ENCODE assay signal across 12 cellular contexts in the genomic region with DNA sequence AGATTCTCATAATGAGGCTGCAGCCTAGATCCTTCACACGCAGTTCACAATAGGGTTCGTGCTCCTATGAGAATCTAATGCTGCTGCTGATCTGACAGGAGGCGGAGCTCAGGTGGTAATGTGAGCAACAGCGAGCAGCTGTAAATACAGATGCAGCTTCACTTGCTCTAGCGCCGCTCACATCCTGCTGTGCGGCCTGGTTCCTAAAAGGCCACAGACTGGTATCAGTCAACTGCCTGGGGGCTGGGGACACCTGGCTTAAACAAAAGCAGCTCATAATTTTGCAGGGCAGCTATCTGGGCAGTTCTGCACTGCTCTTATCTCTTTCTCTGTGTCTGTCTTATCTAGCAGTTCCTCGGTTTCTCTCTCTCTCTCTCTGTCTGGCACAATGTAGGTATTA. TPM values are rescaled to one million over a fixed set of nuclear protein-coding genes. Genes with fewer than 3 reads are reported as not detected.
A peak's percentile ranks its signal among the peaks of the same experiment; 100 is the strongest.
DNase-seq lines count a peak whose midpoint lies in the region; ATAC-seq and TF ChIP-seq lines count a peak whose summit lies in the region.
"Had no signal": no experiment of that assay in that cellular context is flagged by ENCODE, and none has a peak within 500 bp of the region (broad histone marks: within the 10 kb centered on the region; RNA-seq: fewer than 3 reads in every experiment).

No MANE protein-coding gene starts in this region.

- no peaks in the 10 kb centered on the region for H3K27me3 ChIP-seq in CD4-positive, alpha-beta memory T cell (ENCODE audit: insufficient read depth, low read length)
- H3K27me3 ChIP-seq: colonic mucosa had no signal

- intact Hi-C loops in CD4-positive, alpha-beta memory T cell (cut with micrococcal nuclease), result no loop called here

- CTCF ChIA-PET in CD4-positive, alpha-beta memory T cell (lab: Charles Lee; ENCODE audit: partially characterized antibody), result interaction anchor here (0.9 to 2.0 kb wide), 10 partner anchors 9 to 88 kb away, joined by 3 to 10 read pairs (median 4); no protein-coding TSS in a partner anchor
- CTCF ChIA-PET in activated CD4-positive, alpha-beta memory T cell treated with anti-CD3 and anti-CD28 coated beads, Interleukin-2, amount 10 ng/mL, durations not matched to agents 7 days and 5 days (lab: Charles Lee), result interaction anchor here (1.0 to 1.6 kb wide), 3 partner anchors 9 to 70 kb away, joined by 3 to 9 read pairs (median 4); no protein-coding TSS in a partner anchor

- peak overlapping the region in 6 of 7 donors; percentile 68 to 92 (median 82) for H3K27ac Mint-ChIP-seq in CD4-positive, alpha-beta memory T cell
- H3K27ac Mint-ChIP-seq in activated CD4-positive, alpha-beta memory T cell treated with anti-CD3 and anti-CD28 coated beads, Interleukin-2, amount 10 ng/mL, durations not matched to agents 7 days and 5 days, result no peak overlapping the region

- H3K4me3 Mint-ChIP-seq in CD4-positive, alpha-beta memory T cell, result peak overlapping the region in 3 of 8 donors; percentile 2 to 12 (median 11)
- H3K4me3 Mint-ChIP-seq in activated CD4-positive, alpha-beta memory T cell treated with anti-CD3 and anti-CD28 coated beads, Interleukin-2, amount 10 ng/mL, durations not matched to agents 7 days and 5 days, result no peak overlapping the region

- ATAC-seq in GM19043 (IDR thresholded peaks at IDR 0.05; ENCODE audit: low read depth, unreplicated experiment) (peak; percentile 98), HG03432 (IDR thresholded peaks at IDR 0.05; ENCODE audit: unreplicated experiment) (peak; percentile 91), HG03196 (IDR thresholded peaks at IDR 0.05; ENCODE audit: unreplicated experiment) (no peak)
- ATAC-seq: Right ventricle myocardium inferior, sciatic nerve had no signal

- peaks cover 0 to 10% (median 5%) of the 10 kb centered on the region in 8 donors for H3K9me3 Mint-ChIP-seq in CD4-positive, alpha-beta memory T cell
- H3K9me3 Mint-ChIP-seq in activated CD4-positive, alpha-beta memory T cell treated with anti-CD3 and anti-CD28 coated beads, Interleukin-2, amount 10 ng/mL, durations not matched to agents 7 days and 5 days, result peaks cover 11% of the 10 kb centered on the region

- no peaks in the 10 kb centered on the region for H3K27me3 Mint-ChIP-seq in CD4-positive, alpha-beta memory T cell
- no peaks in the 10 kb centered on the region for H3K27me3 Mint-ChIP-seq in activated CD4-positive, alpha-beta memory T cell treated with anti-CD3 and anti-CD28 coated beads, Interleukin-2, amount 10 ng/mL, durations not matched to agents 7 days and 5 days

- peaks cover 15% of the 10 kb centered on the region for H3K4me1 ChIP-seq in CD4-positive, alpha-beta memory T cell (ENCODE audit: insufficient read depth, low read length)
- H3K4me1 ChIP-seq: colonic mucosa had no signal

- H3K4me1 Mint-ChIP-seq in CD4-positive, alpha-beta memory T cell, result peaks cover 17 to 38% (median 29%) of the 10 kb centered on the region in 4 donors
- H3K4me1 Mint-ChIP-seq in activated CD4-positive, alpha-beta memory T cell treated with anti-CD3 and anti-CD28 coated beads, Interleukin-2, amount 10 ng/mL, durations not matched to agents 7 days and 5 days, result peaks cover 27% of the 10 kb centered on the region

- H3K27ac ChIP-seq in CD4-positive, alpha-beta memory T cell (ENCODE audit: low read depth, low read length), result no peak overlapping the region
- H3K27ac ChIP-seq: colonic mucosa had no signal

- POLR2A ChIA-PET in CD4-positive, alpha-beta memory T cell (lab: Charles Lee; ENCODE audit: partially characterized antibody), result interaction anchor here (0.8 to 1.5 kb wide), 6 partner anchors 9 to 69 kb away, joined by 3 to 19 read pairs (median 8); no protein-coding TSS in a partner anchor
- POLR2A ChIA-PET in activated CD4-positive, alpha-beta memory T cell treated with anti-CD3 and anti-CD28 coated beads, Interleukin-2, amount 10 ng/mL, durations not matched to agents 7 days and 5 days (lab: Charles Lee), result interaction anchor here (1.1 to 2.4 kb wide), 4 partner anchors 9 to 33 kb away, joined by 4 to 12 read pairs (median 10); no protein-coding TSS in a partner anchor

- H3K36me3 ChIP-seq in CD4-positive, alpha-beta memory T cell (ENCODE audit: insufficient read depth, low read length), result no peaks in the 10 kb centered on the region
- H3K36me3 ChIP-seq: colonic mucosa had no signal

- H3K9me3 ChIP-seq in CD4-positive, alpha-beta memory T cell (ENCODE audit: control insufficient read depth in 1 of 2, low read length in 2 of 2), result no peaks in the 10 kb centered on the region
- H3K9me3 ChIP-seq: colonic mucosa had no signal

- H3K36me3 Mint-ChIP-seq in CD4-positive, alpha-beta memory T cell, result peaks cover 3% of the 10 kb centered on the region in 2 donors
- peaks cover 16% of the 10 kb centered on the region for H3K36me3 Mint-ChIP-seq in activated CD4-positive, alpha-beta memory T cell treated with anti-CD3 and anti-CD28 coated beads, Interleukin-2, amount 10 ng/mL, durations not matched to agents 7 days and 5 days (ENCODE audit: low read depth)

- DNase-seq in CD4-positive, alpha-beta memory T cell, result peak in 4 of 5 donors; percentile 23 to 51 (median 48)
- peak; percentile 56 for DNase-seq in activated CD4-positive, alpha-beta memory T cell treated with anti-CD3 and anti-CD28 coated beads, Interleukin-2, amount 10 ng/mL, durations not matched to agents 7 days and 5 days
- DNase-seq in GM10266 (ENCODE audit: extremely low spot score) (no peak), DMS79 (lab: John Stamatoyannopoulos, UW) (no peak), COLO829 (ENCODE audit: low spot score) (no peak)
- DNase-seq: colonic mucosa, MV-4-11 had no signal

- no peak overlapping the region for H3K4me3 ChIP-seq in CD4-positive, alpha-beta memory T cell (ENCODE audit: low read length in 2 of 2)
- H3K4me3 ChIP-seq: colonic mucosa had no signal

- TF ChIP-seq CTCF in GM10266 (IDR thresholded peaks at IDR 0.05; ENCODE audit: control insufficient read depth, insufficient read depth, low read depth, missing control alignments), result no peak

RNA-seq across cellular contexts. Expression of gene CD226, which starts 20.4 kb away (rescaled TPM):
- total RNA-seq in CD4-positive, alpha-beta memory T cell, result 10 to 100 TPM; 94.6 to 95.7 TPM
- 10 to 100 TPM; 67.2 to 73.1 TPM for polyA plus RNA-seq in CD4-positive, alpha-beta memory T cell
- total RNA-seq in activated CD4-positive, alpha-beta memory T cell treated with anti-CD3 and anti-CD28 coated beads, Interleukin-2, amount 10 ng/mL, durations not matched to agents 7 days and 5 days, result 100 to 1,000 TPM; 102 to 111 TPM

Comparison
In these comparisons a context has a peak if more than half of its experiments do, and no peak if none do; other contexts are left out.
1. DNase-seq: peak in CD4-positive, alpha-beta memory T cell (4 of 5) and activated CD4-positive, alpha-beta memory T cell treated with anti-CD3 and anti-CD28 coated beads, Interleukin-2, amount 10 ng/mL, durations not matched to agents 7 days and 5 days (single experiment); none in GM10266 (single experiment), DMS79 (single experiment) and COLO829 (single experiment).